Comparison of ENCODE assay signal across 11 cellular contexts in genomic region chr1:235060607-235061470, GRCh38.
DNase-seq lines count a peak whose midpoint lies in the region; ATAC-seq and TF ChIP-seq lines count a peak whose summit lies in the region.
"Had no signal": no experiment of that assay in that cellular context is flagged by ENCODE, and none has a peak within 500 bp of the region (broad histone marks: within the 10 kb centered on the region; RNA-seq: fewer than 3 reads in every experiment).

No MANE protein-coding gene starts in this region.

- H3K27me3 ChIP-seq in H9 (ENCODE audit: insufficient read depth, low read length) (no peaks in the 10 kb centered on the region), gastroesophageal sphincter (no peaks in the 10 kb centered on the region)
- H3K27me3 ChIP-seq: ovary had no signal

- H2BK20ac ChIP-seq in H9 (ENCODE audit: low read depth, low read length, poor library complexity, severe bottlenecking), result no peak overlapping the region

- no peak for TF ChIP-seq EP300 in gastroesophageal sphincter (IDR thresholded peaks at IDR 0.05)

- H3K14ac ChIP-seq in H9 (ENCODE audit: insufficient read depth, low read length), result peak overlapping the region; percentile 23; the same call in 1 of the 2 replicates

- H2BK15ac ChIP-seq in H9 (ENCODE audit: low read depth, low read length), result no peak overlapping the region

- no CpG with 5 or more reads among the region's 7 CpGs for WGBS in H9 (ENCODE audit: extremely low coverage, insufficient read length, low lambda C conversion rate)
- WGBS in gastroesophageal sphincter (ENCODE audit: low coverage in 1 of 2), 2 donors, result 33 to 71% methylated on average over 2 to 6 of the region's 7 CpGs

- H3T11ph ChIP-seq in H9 (ENCODE audit: low read length), result no peak overlapping the region

- H3K23me2 ChIP-seq in H9 (ENCODE audit: insufficient read length, low read depth, low read length, poor library complexity, severe bottlenecking), result no peaks in the 10 kb centered on the region

- no peak overlapping the region for H4K5ac ChIP-seq in H9 (ENCODE audit: insufficient read length, low read depth, low read length)

- no peak overlapping the region for H3K4ac ChIP-seq in H9 (ENCODE audit: low read depth, low read length)

- H3K4me1 Mint-ChIP-seq in H9, result peaks cover 43 to 52% of the 10 kb centered on the region in 2 experiments

- peak overlapping the region; percentile 96 to 98 (median 97) for H3K27ac Mint-ChIP-seq in H9

- no peak overlapping the region for H3K4me3 ChIP-seq in gastroesophageal sphincter
- H3K4me3 ChIP-seq: ovary had no signal

- no peak for TF ChIP-seq POLR2A in gastroesophageal sphincter (IDR thresholded peaks at IDR 0.05)

- H3K9ac ChIP-seq in H9 (ENCODE audit: extremely low read depth, insufficient read length, low read length), result no peak overlapping the region

- TF ChIP-seq CTCF in H9 (conservative IDR thresholded peaks at IDR 0.05) (no peak), gastroesophageal sphincter (IDR thresholded peaks at IDR 0.05) (no peak)

- H2BK12ac ChIP-seq in H9 (ENCODE audit: insufficient read length, low read depth, low read length), result no peak overlapping the region

- peak overlapping the region; percentile 1 for H3K4me2 ChIP-seq in H9 (ENCODE audit: insufficient read depth, insufficient read length, low read length)

- peak overlapping the region; percentile 7 for H2BK5ac ChIP-seq in H9 (ENCODE audit: insufficient read length, low read length)

- H3K4me3 Mint-ChIP-seq in H9, result peak overlapping the region; percentile 34 to 70

- intact Hi-C loops in posterior vena cava (cut with DNase I), result loop anchor here in 1 of 2 donors (10.0 kb wide), 1 partner anchor 66 kb away; no protein-coding TSS in a partner anchor

- H3K23ac ChIP-seq in H9 (ENCODE audit: insufficient read length, low read depth, low read length), result no peak overlapping the region

- H3K4me1 ChIP-seq in H9 (ENCODE audit: insufficient read depth, low read length) (peaks cover 5% of the 10 kb centered on the region), gastroesophageal sphincter (peaks cover 0 to 11% (median 0%) of the 10 kb centered on the region in 3 donors)

- no peak overlapping the region for H2AK5ac ChIP-seq in H9 (ENCODE audit: insufficient read length, low read length)

- no peak overlapping the region for H4K91ac ChIP-seq in H9 (ENCODE audit: insufficient read length, low read depth, low read length)

- peak; percentile 79 for ATAC-seq in gastroesophageal sphincter
- ATAC-seq in GM21515 (IDR thresholded peaks at IDR 0.05; ENCODE audit: unreplicated experiment), result no peak

- H3K79me2 ChIP-seq in H9 (ENCODE audit: insufficient read depth, low read length), result no peaks in the 10 kb centered on the region

- H4K20me1 ChIP-seq in H9 (ENCODE audit: control insufficient read depth, insufficient read depth, insufficient read length), result no peaks in the 10 kb centered on the region

- peak overlapping the region; percentile 35 for H3K18ac ChIP-seq in H9 (ENCODE audit: insufficient read length, low read depth, low read length)

- peaks cover 0 to 3% of the 10 kb centered on the region in 2 experiments; a peak in 1 of 5 replicates for H3K9me3 Mint-ChIP-seq in H9
- H3K9me3 Mint-ChIP-seq: activated T-helper 2 cell treated with anti-CD3 and anti-CD28 coated beads, Interferon-gamma antibody, Interleukin-2, Interleukin-4, amounts not matched to agents 10 μg/mL and 5 μg/mL and 100 μg/mL, durations not matched to agents 14 hours and 24 hours and 36 hours had no signal

- H4K8ac ChIP-seq in H9 (replicated peaks; ENCODE audit: insufficient read length, low read depth, low read length), result no peak overlapping the region

- no peaks in the 10 kb centered on the region for H3K36me3 ChIP-seq in gastroesophageal sphincter
- H3K36me3 ChIP-seq: ovary had no signal

- no peaks in the 10 kb centered on the region; the same call in 1 of the 2 replicates for H3K27me3 Mint-ChIP-seq in H9 (ENCODE audit: low read depth)

- no peak overlapping the region for H2BK120ac ChIP-seq in H9 (ENCODE audit: low read depth, low read length, poor library complexity, severe bottlenecking)

- H3K79me1 ChIP-seq in H9 (ENCODE audit: insufficient read depth, low read depth, low read length, poor library complexity, severe bottlenecking), result no peaks in the 10 kb centered on the region

- no peaks in the 10 kb centered on the region for H3K9me3 ChIP-seq in H9 (ENCODE audit: control insufficient read depth, low read depth, low read length)
- H3K9me3 ChIP-seq in gastroesophageal sphincter, result no peaks in the 10 kb centered on the region
- H3K9me3 ChIP-seq: ovary had no signal

- no peaks in the 10 kb centered on the region for H3K36me3 Mint-ChIP-seq in H9 (ENCODE audit: insufficient read depth in 1 of 3, low read depth in 3 of 3)

- no peak overlapping the region for H3K56ac ChIP-seq in H9 (ENCODE audit: insufficient read length, low read depth, low read length)

- peak; percentile 52 for DNase-seq in H9
- peak; percentile 32 for DNase-seq in NOMO-1 treated with DMSO at 0.1 percent for 48 hours (lab: John Stamatoyannopoulos, UW; ENCODE audit: unreplicated experiment)
- DNase-seq in posterior vena cava (ENCODE audit: low spot score), result peak; percentile 72
- DNase-seq in nucleus accumbens (lab: John Stamatoyannopoulos, UW), result no peak
- no peak for DNase-seq in medulla oblongata (ENCODE audit: extremely low spot score)
- no peak for DNase-seq in activated CD8-positive, alpha-beta memory T cell treated with anti-CD3 and anti-CD28 coated beads for 24 hours
- DNase-seq: KG1, ovary had no signal

- H3K27ac ChIP-seq in H9 (ENCODE audit: insufficient read length, low read depth, low read length) (no peak overlapping the region), gastroesophageal sphincter (no peak overlapping the region)
- H3K27ac ChIP-seq: ovary had no signal

- H2AFZ ChIP-seq in H9 (ENCODE audit: low read length), result no peak overlapping the region

Comparison
In these comparisons a context has a peak if more than half of its experiments do, and no peak if none do; other contexts are left out.
1. DNase-seq: peak in H9 (single experiment), NOMO-1 treated with DMSO at 0.1 percent for 48 hours (single experiment) and posterior vena cava (single experiment); none in nucleus accumbens (0 of 56), medulla oblongata (single experiment) and activated CD8-positive, alpha-beta memory T cell treated with anti-CD3 and anti-CD28 coated beads for 24 hours (single experiment).